8 cellular contexts compared by ENCODE assay signal in the genomic region with DNA sequence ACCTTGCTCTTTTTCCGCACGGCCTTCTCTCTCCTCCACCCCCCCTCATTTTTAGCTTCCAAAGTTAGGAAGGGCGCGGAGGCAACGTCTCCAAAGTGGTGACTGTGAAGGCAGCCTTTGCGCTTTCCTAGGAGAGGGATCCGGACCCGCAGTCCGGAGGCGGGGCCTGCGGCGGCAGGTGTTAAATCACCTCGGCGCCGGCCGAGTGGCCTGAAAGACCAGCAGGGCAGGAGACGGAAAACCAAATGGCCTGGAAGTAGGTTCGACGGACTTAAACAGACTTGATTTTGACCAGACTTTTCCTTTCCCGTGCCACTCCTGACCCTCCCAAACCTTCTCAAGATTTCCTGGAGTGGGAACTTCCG. TPM values are rescaled to one million over a fixed set of nuclear protein-coding genes. Genes with fewer than 3 reads are reported as not detected.
DNase-seq lines count a peak whose midpoint lies in the region; ATAC-seq and TF ChIP-seq lines count a peak whose summit lies in the region.

No MANE protein-coding gene starts in this region.

- H3K27ac Mint-ChIP-seq in activated CD8-positive, alpha-beta T cell treated with anti-CD3 and anti-CD28 coated beads for 36 hours: peak overlapping the region; percentile 99
- peak overlapping the region; percentile 95 for H3K27ac Mint-ChIP-seq in endothelial cell (ENCODE audit: unreplicated experiment)
- H3K27ac Mint-ChIP-seq in stimulated activated naive CD8-positive, alpha-beta T cell treated with anti-CD3 and anti-CD28 coated beads, Interleukin-15, Interleukin-2, amounts not matched to agents 100 ng/mL and 50 ng/mL, for 24 hours: peak overlapping the region; percentile 99

- H3K4me1 ChIP-seq in mononuclear cell (ENCODE audit: insufficient read depth, low read length): peaks cover 19% of the 10 kb centered on the region

- peak overlapping the region; percentile 81 for H3K4me3 ChIP-seq in mononuclear cell (ENCODE audit: low read length)

- CTCF ChIA-PET in activated CD8-positive, alpha-beta T cell treated with anti-CD3 and anti-CD28 coated beads for 36 hours (lab: Charles Lee): interaction anchor here (0.7 to 4.0 kb wide), 21 partner anchors 9 to 559 kb away, joined by 3 to 33 read pairs (median 5); a partner anchor contains a TSS

- peaks cover 48% of the 10 kb centered on the region for H3K4me1 Mint-ChIP-seq in activated CD8-positive, alpha-beta T cell treated with anti-CD3 and anti-CD28 coated beads for 36 hours (ENCODE audit: low read depth)
- peaks cover 27% of the 10 kb centered on the region for H3K4me1 Mint-ChIP-seq in endothelial cell (ENCODE audit: unreplicated experiment)
- H3K4me1 Mint-ChIP-seq in stimulated activated naive CD8-positive, alpha-beta T cell treated with anti-CD3 and anti-CD28 coated beads, Interleukin-15, Interleukin-2, amounts not matched to agents 100 ng/mL and 50 ng/mL, for 24 hours (ENCODE audit: low read depth): peaks cover 52% of the 10 kb centered on the region

- POLR2A ChIA-PET in activated CD8-positive, alpha-beta T cell treated with anti-CD3 and anti-CD28 coated beads for 36 hours (lab: Charles Lee): interaction anchor here (0.7 to 2.5 kb wide), 14 partner anchors 9 to 503 kb away, joined by 3 to 11 read pairs (median 5); a partner anchor contains a TSS

- no peak for TF ChIP-seq CTCF in activated CD8-positive, alpha-beta T cell treated with anti-CD3 and anti-CD28 coated beads for 36 hours (IDR thresholded peaks at IDR 0.05)
- TF ChIP-seq CTCF in endothelial cell (IDR thresholded peaks at IDR 0.05; ENCODE audit: unreplicated experiment): no peak

- intact Hi-C loops in activated CD8-positive, alpha-beta T cell treated with anti-CD3 and anti-CD28 coated beads for 36 hours (cut with micrococcal nuclease): no loop called here

- no peaks in the 10 kb centered on the region for H3K9me3 ChIP-seq in mononuclear cell (ENCODE audit: low read depth, low read length)

- peaks cover 2% of the 10 kb centered on the region for H3K9me3 Mint-ChIP-seq in activated CD8-positive, alpha-beta T cell treated with anti-CD3 and anti-CD28 coated beads for 36 hours
- no peaks in the 10 kb centered on the region for H3K9me3 Mint-ChIP-seq in endothelial cell (ENCODE audit: unreplicated experiment)
- no peaks in the 10 kb centered on the region for H3K9me3 Mint-ChIP-seq in stimulated activated naive CD8-positive, alpha-beta T cell treated with anti-CD3 and anti-CD28 coated beads, Interleukin-15, Interleukin-2, amounts not matched to agents 100 ng/mL and 50 ng/mL, for 24 hours

- H3K27me3 ChIP-seq in mononuclear cell (ENCODE audit: insufficient read depth, low read length): no peaks in the 10 kb centered on the region

- DNase-seq in Daoy (ENCODE audit: low read depth) (peak; percentile 41), NCI-H1105 (lab: John Stamatoyannopoulos, UW) (peak; percentile 30), endothelial cell (ENCODE audit: low spot score) (peak; percentile 56)
- DNase-seq in activated CD8-positive, alpha-beta T cell treated with anti-CD3 and anti-CD28 coated beads for 36 hours: peak; percentile 61

- peaks cover 23% of the 10 kb centered on the region for H3K36me3 Mint-ChIP-seq in activated CD8-positive, alpha-beta T cell treated with anti-CD3 and anti-CD28 coated beads for 36 hours (ENCODE audit: low read depth)
- H3K36me3 Mint-ChIP-seq in endothelial cell (ENCODE audit: low read depth, unreplicated experiment): peaks cover 32% of the 10 kb centered on the region
- H3K36me3 Mint-ChIP-seq in stimulated activated naive CD8-positive, alpha-beta T cell treated with anti-CD3 and anti-CD28 coated beads, Interleukin-15, Interleukin-2, amounts not matched to agents 100 ng/mL and 50 ng/mL, for 24 hours (ENCODE audit: low read depth): peaks cover 40% of the 10 kb centered on the region

- peak overlapping the region; percentile 99 for H3K4me3 Mint-ChIP-seq in activated CD8-positive, alpha-beta T cell treated with anti-CD3 and anti-CD28 coated beads for 36 hours
- peak overlapping the region; percentile 96 for H3K4me3 Mint-ChIP-seq in endothelial cell (ENCODE audit: unreplicated experiment)
- H3K4me3 Mint-ChIP-seq in stimulated activated naive CD8-positive, alpha-beta T cell treated with anti-CD3 and anti-CD28 coated beads, Interleukin-15, Interleukin-2, amounts not matched to agents 100 ng/mL and 50 ng/mL, for 24 hours: peak overlapping the region; percentile 98

- ATAC-seq in GM21723 (IDR thresholded peaks at IDR 0.05; ENCODE audit: unreplicated experiment) (peak; percentile 20), GM21786 (IDR thresholded peaks at IDR 0.05; ENCODE audit: unreplicated experiment) (no peak)
- ATAC-seq in activated CD8-positive, alpha-beta T cell treated with anti-CD3 and anti-CD28 coated beads for 36 hours: no peak

- no peaks in the 10 kb centered on the region for H3K27me3 Mint-ChIP-seq in activated CD8-positive, alpha-beta T cell treated with anti-CD3 and anti-CD28 coated beads for 36 hours
- H3K27me3 Mint-ChIP-seq in endothelial cell (ENCODE audit: unreplicated experiment): peaks cover 2% of the 10 kb centered on the region
- no peaks in the 10 kb centered on the region for H3K27me3 Mint-ChIP-seq in stimulated activated naive CD8-positive, alpha-beta T cell treated with anti-CD3 and anti-CD28 coated beads, Interleukin-15, Interleukin-2, amounts not matched to agents 100 ng/mL and 50 ng/mL, for 24 hours

RNA-seq across cellular contexts. Expression of a gene that starts 0.6 kb away (rescaled TPM):
- total RNA-seq in Daoy (2014; rRNA removed; shearing (Covaris generic)): 34.2 and 43.3 TPM in 2 replicates
- total RNA-seq in activated CD8-positive, alpha-beta T cell treated with anti-CD3 and anti-CD28 coated beads for 36 hours: 10 to 100 TPM; 68.4 to 70.6 TPM
- total RNA-seq in endothelial cell (ENCODE audit: unreplicated experiment) (71.9 TPM), mononuclear cell (40.7 TPM)
